ENCODE assay signal across 8 cellular contexts in the genomic region with DNA sequence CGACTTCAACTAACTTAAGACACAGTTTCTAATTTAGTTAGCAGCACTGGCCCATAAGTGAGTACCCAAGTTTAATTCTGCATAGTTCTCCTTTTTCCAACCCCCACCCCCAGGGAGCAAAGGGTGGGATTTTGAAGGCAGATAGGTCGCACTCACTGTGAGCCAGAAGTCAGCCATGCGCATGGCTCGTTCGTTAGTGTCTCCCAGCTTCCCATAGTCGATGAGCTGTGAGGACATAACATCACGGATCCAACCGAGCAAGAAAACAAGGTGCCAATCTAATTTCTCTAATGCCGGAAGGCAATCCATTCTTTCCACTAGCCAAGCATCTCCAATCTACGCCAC. TPM values are rescaled to one million over a fixed set of nuclear protein-coding genes. Genes with fewer than 3 reads are reported as not detected.
DNase-seq lines count a peak whose midpoint lies in the region; ATAC-seq and TF ChIP-seq lines count a peak whose summit lies in the region.

No MANE protein-coding gene starts in this region.

- H3K27me3 ChIP-seq in PC-3 (ENCODE audit: low read length) (no peaks in the 10 kb centered on the region), neutrophil (no peaks in the 10 kb centered on the region)

- peak overlapping the region; percentile 98 for H3K9ac ChIP-seq in PC-3 (ENCODE audit: low read length)

- POLR2A ChIA-PET in PC-3 (lab: Charles Lee; ENCODE audit: unreplicated experiment): interaction anchor here (0.6 to 1.1 kb wide), 2 partner anchors 201 to 338 kb away, joined by 4 to 5 read pairs; partner anchors contain the start of genes ARFIP2, NLRP14 and TIMM10B

- peaks cover 17% of the 10 kb centered on the region for H4K20me1 ChIP-seq in PC-3 (ENCODE audit: low read length)

- H2AFZ ChIP-seq in PC-3 (ENCODE audit: low read length): peak overlapping the region; percentile 76

- no peaks in the 10 kb centered on the region for H3K9me3 Mint-ChIP-seq in activated T-cell treated with anti-CD3 and anti-CD28 coated beads, Interleukin-2, amount 50 U/mL, for 72 hours

- H3K4me1 Mint-ChIP-seq in activated T-cell treated with anti-CD3 and anti-CD28 coated beads, Interleukin-2, amount 50 U/mL, for 72 hours (ENCODE audit: low read depth): peaks cover 34% of the 10 kb centered on the region

- H3K9me3 ChIP-seq in PC-3 (ENCODE audit: low read length): no peaks in the 10 kb centered on the region
- H3K9me3 ChIP-seq in neutrophil: no peaks in the 10 kb centered on the region

- peak overlapping the region; percentile 99 for H3K27ac Mint-ChIP-seq in activated T-cell treated with anti-CD3 and anti-CD28 coated beads, Interleukin-2, amount 50 U/mL, for 72 hours

- H3K4me1 ChIP-seq in PC-3 (ENCODE audit: insufficient read depth, low read length) (peaks cover 5% of the 10 kb centered on the region; the same call in 1 of the 2 replicates), neutrophil (ENCODE audit: control insufficient read depth in 1 of 2, insufficient read depth in 1 of 2, low read depth in 1 of 2, low read length in 1 of 2) (peaks cover 17 to 18% of the 10 kb centered on the region in 2 experiments)

- no peaks in the 10 kb centered on the region for H3K9me2 ChIP-seq in PC-3 (replicated peaks; ENCODE audit: low read length)

- peak overlapping the region; percentile 81 for H3K4me3 ChIP-seq in PC-3 (ENCODE audit: low read length)
- H3K4me3 ChIP-seq in neutrophil (ENCODE audit: low read depth in 1 of 2, low read length in 1 of 2): peak overlapping the region; percentile 80 to 82

- H3K27ac ChIP-seq in PC-3 (ENCODE audit: low read length) (peak overlapping the region; percentile 41; the same call in 1 of the 2 replicates), epithelial cell of prostate (peak overlapping the region; percentile 78), neutrophil (peak overlapping the region; percentile 84)

- H3K79me2 ChIP-seq in PC-3 (ENCODE audit: low read length): peaks cover 23% of the 10 kb centered on the region

- DNase-seq in activated T-cell treated with anti-CD3 and anti-CD28 coated beads, Interleukin-2, amount 50 U/mL, for 72 hours: no peak
- DNase-seq in activated T-cell treated with anti-CD3 and anti-CD28 coated beads, Interleukin-2, amount 50 U/mL, for 48 hours: no peak
- no peak for DNase-seq in PC-3
- no peak for DNase-seq in epithelial cell of prostate (ENCODE audit: low read depth, low spot score)
- no peak for DNase-seq in SHP77 (lab: John Stamatoyannopoulos, UW)
- no peak for DNase-seq in NCI-H2029 (lab: John Stamatoyannopoulos, UW)

- ATAC-seq in activated T-cell treated with anti-CD3 and anti-CD28 coated beads, Interleukin-2, amount 50 U/mL, for 72 hours (replicated peaks in 1 of 2): no peak
- ATAC-seq in PC-3 (peak; percentile 3), HG02678 (IDR thresholded peaks at IDR 0.05; ENCODE audit: unreplicated experiment) (no peak)

- TF ChIP-seq CTCF in PC-3 (conservative IDR thresholded peaks at IDR 0.05; ENCODE audit: low read depth, low read length) (no peak), neutrophil (IDR thresholded peaks at IDR 0.05) (no peak)

- peak overlapping the region; percentile 96 for H3K4me2 ChIP-seq in PC-3 (ENCODE audit: low read length)

- intact Hi-C loops in PC-3 (cut with micrococcal nuclease): loop anchor here (2.0 kb wide), 1 partner anchor 20 kb away; no protein-coding TSS in a partner anchor

- H3K36me3 Mint-ChIP-seq in activated T-cell treated with anti-CD3 and anti-CD28 coated beads, Interleukin-2, amount 50 U/mL, for 72 hours (ENCODE audit: insufficient read depth in 2 of 2): peaks cover 5 to 10% of the 10 kb centered on the region in 2 donors

- H3F3A ChIP-seq in PC-3 (ENCODE audit: low read length, unreplicated experiment): no peaks in the 10 kb centered on the region

- BruUV-seq in PC-3 (replicated peaks; lab: Mats Ljungman, UMichigan): no TSS peak

- CTCF ChIA-PET in PC-3 (lab: Charles Lee): interaction anchor here (0.7 to 1.1 kb wide), 5 partner anchors 11 to 303 kb away, joined by 3 to 11 read pairs (median 4); no protein-coding TSS in a partner anchor

- no peaks in the 10 kb centered on the region for H3K27me3 Mint-ChIP-seq in activated T-cell treated with anti-CD3 and anti-CD28 coated beads, Interleukin-2, amount 50 U/mL, for 72 hours (ENCODE audit: low read depth)

- peak overlapping the region; percentile 94 to 97 for H3K4me3 Mint-ChIP-seq in activated T-cell treated with anti-CD3 and anti-CD28 coated beads, Interleukin-2, amount 50 U/mL, for 72 hours

- H3K36me3 ChIP-seq in PC-3 (ENCODE audit: low read depth, low read length): peaks cover 16% of the 10 kb centered on the region
- H3K36me3 ChIP-seq in neutrophil: no peaks in the 10 kb centered on the region

RNA-seq across cellular contexts. Expression of gene MRPL17, which starts 0.6 kb away (rescaled TPM):
- 10 to 100 TPM; 38.2 to 39.8 TPM for total RNA-seq in activated T-cell treated with anti-CD3 and anti-CD28 coated beads, Interleukin-2, amount 50 U/mL, for 72 hours
- total RNA-seq in PC-3 (2014; rRNA removed): 72.5 and 78.1 TPM in 2 replicates

RNA-seq across cellular contexts. Expression of gene DCHS1, which starts 27.0 kb away (rescaled TPM):
- total RNA-seq in activated T-cell treated with anti-CD3 and anti-CD28 coated beads, Interleukin-2, amount 50 U/mL, for 72 hours: 1 to 10 TPM; 2.1 to 2.9 TPM
- under 0.01 TPM in 1 of 2 replicates, not detected in the other for total RNA-seq in PC-3 (2014; rRNA removed)
